Comparison of ENCODE assay signal across 8 cellular contexts in the genomic region with DNA sequence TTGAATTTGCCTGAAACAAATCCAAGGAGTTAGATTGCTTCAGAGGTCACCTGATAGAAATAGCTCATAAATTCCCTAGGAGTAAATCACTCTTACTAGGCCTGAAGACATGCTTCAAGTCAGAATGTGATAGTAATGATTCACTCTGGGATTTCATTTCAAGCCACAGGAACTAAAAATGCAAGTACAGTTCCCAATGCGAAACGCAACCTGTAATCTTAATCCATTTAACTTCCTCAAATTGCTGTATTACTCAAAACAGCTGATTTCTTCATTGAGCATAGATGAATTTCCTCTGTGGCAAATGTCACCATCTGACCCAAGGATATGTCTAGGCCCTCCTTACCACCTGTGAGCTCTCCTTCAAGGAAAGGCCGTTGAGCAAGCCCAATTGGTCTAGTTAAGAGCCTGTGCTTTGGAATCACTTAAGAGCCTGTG. TPM values are rescaled to one million over a fixed set of nuclear protein-coding genes. Genes with fewer than 3 reads are reported as not detected.
A peak's percentile ranks its signal among the peaks of the same experiment; 100 is the strongest.
DNase-seq lines count a peak whose midpoint lies in the region; ATAC-seq and TF ChIP-seq lines count a peak whose summit lies in the region.

No MANE protein-coding gene starts in this region.

- no peaks in the 10 kb centered on the region for H3K36me3 Mint-ChIP-seq in CD4-positive, alpha-beta memory T cell

- H3K4me3 Mint-ChIP-seq in CD4-positive, alpha-beta memory T cell, result no peak overlapping the region

- H3K27ac Mint-ChIP-seq in CD4-positive, alpha-beta memory T cell, result no peak overlapping the region

- DNase-seq in EL (peak; percentile 90), epithelial cell of esophagus (ENCODE audit: low read depth) (peak; percentile 94), epidermal melanocyte (ENCODE audit: insufficient read length, low spot score) (no peak), NCI-H1105 (lab: John Stamatoyannopoulos, UW) (no peak), NCI-H748 treated with DMSO at 0.1 percent for 48 hours (lab: John Stamatoyannopoulos, UW) (no peak)
- no peak for DNase-seq in CD4-positive, alpha-beta memory T cell

- no peak for TF ChIP-seq CTCF in epithelial cell of esophagus (IDR thresholded peaks at IDR 0.05; ENCODE audit: insufficient read depth, low read depth, low read length, missing control alignments)

- no peaks in the 10 kb centered on the region for H3K9me3 Mint-ChIP-seq in CD4-positive, alpha-beta memory T cell

- no peaks in the 10 kb centered on the region for H3K9me3 ChIP-seq in CD4-positive, alpha-beta memory T cell (ENCODE audit: control insufficient read depth in 1 of 2, low read length in 2 of 2)

- H3K36me3 ChIP-seq in CD4-positive, alpha-beta memory T cell (ENCODE audit: insufficient read depth, low read length), result no peaks in the 10 kb centered on the region

- POLR2A ChIA-PET in CD4-positive, alpha-beta memory T cell (lab: Charles Lee; ENCODE audit: partially characterized antibody), result interaction anchor here (0.6 to 0.8 kb wide), 2 partner anchors 33 to 37 kb away, joined by 3 read pairs; no protein-coding TSS in a partner anchor

- no peaks in the 10 kb centered on the region for H3K27me3 ChIP-seq in CD4-positive, alpha-beta memory T cell (ENCODE audit: insufficient read depth, low read length)

- peaks cover 0 to 13% (median 2%) of the 10 kb centered on the region in 4 donors for H3K4me1 Mint-ChIP-seq in CD4-positive, alpha-beta memory T cell

- no peaks in the 10 kb centered on the region for H3K27me3 Mint-ChIP-seq in CD4-positive, alpha-beta memory T cell

- H3K4me3 ChIP-seq in epithelial cell of esophagus (ENCODE audit: low read length), result no peak overlapping the region
- H3K4me3 ChIP-seq in CD4-positive, alpha-beta memory T cell (ENCODE audit: low read length in 2 of 2), result no peak overlapping the region

- intact Hi-C loops in CD4-positive, alpha-beta memory T cell (cut with micrococcal nuclease), result no loop called here

- CTCF ChIA-PET in CD4-positive, alpha-beta memory T cell (lab: Charles Lee; ENCODE audit: partially characterized antibody), result no interaction called here

- peak; percentile 71 for ATAC-seq in GM21381 (IDR thresholded peaks at IDR 0.05; ENCODE audit: unreplicated experiment)
- ATAC-seq in HG03575 (IDR thresholded peaks at IDR 0.05; ENCODE audit: extremely low read depth, insufficient number of reproducible peaks, low FRiP score, unreplicated experiment), result peak; percentile 75

- no peaks in the 10 kb centered on the region for H3K4me1 ChIP-seq in CD4-positive, alpha-beta memory T cell (ENCODE audit: insufficient read depth, low read length)

- H3K27ac ChIP-seq in CD4-positive, alpha-beta memory T cell (ENCODE audit: low read depth, low read length), result no peak overlapping the region

RNA-seq across cellular contexts. Expression of a gene that starts 32.1 kb away (rescaled TPM):
- total RNA-seq in CD4-positive, alpha-beta memory T cell, result 100 to 1,000 TPM; 176 to 180 TPM
- polyA plus RNA-seq in CD4-positive, alpha-beta memory T cell, result 10 to 100 TPM; 26.3 to 42.8 TPM

Comparison
In these comparisons a context has a peak if more than half of its experiments do, and no peak if none do; other contexts are left out.
1. DNase-seq: peak in EL (single experiment) and epithelial cell of esophagus (single experiment); none in epidermal melanocyte (single experiment), CD4-positive, alpha-beta memory T cell (0 of 5), NCI-H1105 (single experiment) and NCI-H748 treated with DMSO at 0.1 percent for 48 hours (single experiment).